Comparison of ENCODE assay signal across 14 cellular contexts in the genomic region with DNA sequence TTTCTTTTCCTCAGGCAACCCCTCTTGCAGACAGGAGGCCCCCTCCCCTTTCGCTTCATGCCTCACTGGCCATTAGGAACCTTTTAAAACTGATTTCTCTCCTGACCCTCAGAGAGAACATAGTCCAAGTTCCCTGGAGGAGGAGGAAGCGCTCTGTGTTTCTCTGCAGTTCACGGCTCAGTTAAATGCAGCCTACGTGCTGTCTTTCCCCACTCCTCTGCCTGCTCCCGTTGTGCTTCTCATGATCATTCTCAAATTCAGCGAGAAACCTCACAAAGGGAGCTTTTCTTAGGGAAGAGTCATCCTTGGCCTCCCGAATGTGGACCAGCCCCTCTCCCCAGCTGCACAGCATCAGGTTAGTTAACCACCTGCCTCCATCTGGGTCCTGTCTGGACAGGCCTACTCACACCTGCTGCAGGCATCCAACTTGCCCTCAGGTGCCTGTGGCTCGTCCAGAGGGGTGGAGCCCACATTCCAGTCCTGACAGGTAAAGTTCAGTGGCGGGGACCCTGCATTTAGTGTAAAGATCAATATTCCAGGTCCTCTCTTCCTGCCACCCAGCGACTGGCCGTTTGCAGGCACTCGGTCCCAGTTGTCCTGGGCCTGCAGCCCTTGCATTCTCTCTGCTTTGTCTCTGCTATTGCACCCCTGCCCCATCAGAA. TPM values are rescaled to one million over a fixed set of nuclear protein-coding genes. Genes with fewer than 3 reads are reported as not detected.
DNase-seq lines count a peak whose midpoint lies in the region; ATAC-seq, FAIRE-seq and TF ChIP-seq lines count a peak whose summit lies in the region.
"Had no signal": no experiment of that assay in that cellular context is flagged by ENCODE, and none has a peak within 500 bp of the region (broad histone marks: within the 10 kb centered on the region; RNA-seq: fewer than 3 reads in every experiment).

No MANE protein-coding gene starts in this region.

- ATAC-seq in HG03095 (IDR thresholded peaks at IDR 0.05; ENCODE audit: unreplicated experiment) (no peak), GM19395 (IDR thresholded peaks at IDR 0.05; ENCODE audit: unreplicated experiment) (no peak), GM21737 (IDR thresholded peaks at IDR 0.05; ENCODE audit: unreplicated experiment) (no peak)

- no peak for TF ChIP-seq CTCF in bronchial epithelial cell (IDR thresholded peaks at IDR 0.05; ENCODE audit: insufficient read depth, low read length, severe bottlenecking)

- no peak for FAIRE-seq in bronchial epithelial cell (lab: Jason Lieb, UNC)
- FAIRE-seq: GM18507 had no signal

- H3K27me3 ChIP-seq in bronchial epithelial cell (ENCODE audit: control insufficient read depth, insufficient read depth, low read length) = no peaks in the 10 kb centered on the region

- no peak overlapping the region for H3K4me3 ChIP-seq in bronchial epithelial cell (ENCODE audit: low read depth, low read length)

- H3K36me3 ChIP-seq in bronchial epithelial cell (ENCODE audit: control insufficient read depth, insufficient read depth, low read length) = no peaks in the 10 kb centered on the region

- peak; percentile 29 for DNase-seq in AG20443 (ENCODE audit: low spot score)
- peak; percentile 33 for DNase-seq in NCI-H1436 treated with DMSO at 0.1 percent for 48 hours (lab: John Stamatoyannopoulos, UW)
- DNase-seq in bronchial epithelial cell (ENCODE audit: low read depth) = peak; percentile 76
- peak; percentile 84 for DNase-seq in mesenteric fat pad (ENCODE audit: low spot score)
- DNase-seq in LoVo (ENCODE audit: low spot score) = no peak
- DNase-seq: activated CD8-positive, alpha-beta memory T cell treated with anti-CD3 and anti-CD28 coated beads, Interleukin-2, amount 50 U/mL, for 4 hours; Karpas-422; NCI-H446; SHP77 treated with DMSO at 0.1 percent for 48 hours had no signal

RNA-seq across cellular contexts. Expression of gene HTRA1, which starts 14.8 kb away (rescaled TPM):
- total RNA-seq in bronchial epithelial cell (64.1 and 80.3 TPM in 2 replicates), mesenteric fat pad (191 TPM)

RNA-seq across cellular contexts. Expression of gene ARMS2, which starts 21.7 kb away (rescaled TPM):
- total RNA-seq in bronchial epithelial cell (not detected in 2 replicates), mesenteric fat pad (0.42 TPM)
- total RNA-seq: myocyte had no signal
